In the genomic region with DNA sequence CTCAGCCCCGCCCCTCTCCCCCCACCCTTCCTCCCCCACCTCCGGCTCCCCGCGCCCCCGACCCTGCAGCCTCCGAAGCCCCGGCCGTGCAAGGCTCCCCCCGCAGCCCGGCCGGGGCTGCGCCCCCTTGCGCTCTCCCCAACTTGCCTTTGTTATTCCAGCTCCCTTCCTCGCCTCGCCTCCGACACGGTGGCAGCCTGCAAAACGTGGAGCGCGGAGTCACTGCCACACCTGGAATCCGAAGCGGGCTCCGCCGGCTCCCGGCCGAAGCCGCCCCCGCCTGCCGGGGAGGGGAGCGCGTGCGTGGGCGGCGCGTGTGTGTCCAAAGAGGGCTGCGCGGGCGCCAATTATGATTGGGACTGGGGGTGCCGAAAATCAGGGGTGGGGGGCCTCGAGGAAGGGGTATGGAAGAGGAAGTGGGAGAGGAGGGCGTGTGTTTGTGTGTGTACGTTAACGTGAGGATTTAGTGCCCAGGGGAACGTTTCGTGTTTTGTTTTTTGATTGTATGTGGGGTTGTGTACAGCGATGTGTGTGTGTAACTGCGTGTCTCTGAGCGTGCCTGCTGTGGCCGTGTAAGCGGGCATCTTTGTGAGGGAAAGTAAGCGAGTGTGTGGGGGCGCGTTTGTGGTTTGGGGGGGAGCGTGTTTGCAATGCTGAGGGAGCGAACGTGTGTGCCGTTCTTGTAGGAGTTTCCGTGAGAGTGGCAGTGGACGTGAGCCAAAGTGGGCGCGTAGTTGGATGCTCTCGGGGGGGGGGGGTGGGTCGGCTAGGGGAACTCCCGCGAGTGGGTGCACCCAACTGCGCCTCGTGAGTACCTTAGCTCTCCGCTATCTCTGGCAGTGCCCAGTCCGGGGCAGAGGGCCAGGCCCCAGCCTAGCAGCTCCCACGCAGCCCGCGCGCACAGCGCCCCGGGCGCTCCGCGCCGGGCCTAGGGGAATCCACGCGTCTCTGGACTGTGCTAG, we compare ENCODE assay signal across 8 cellular contexts. TPM values are rescaled to one million over a fixed set of nuclear protein-coding genes. Genes with fewer than 3 reads are reported as not detected.
DNase-seq lines count a peak whose midpoint lies in the region; ATAC-seq and TF ChIP-seq lines count a peak whose summit lies in the region.

No MANE protein-coding gene starts in this region.

- H3K27ac Mint-ChIP-seq in T-helper 1 cell treated with Interleukin-12 subunit alpha and Interleukin-12 subunit beta and Interleukin-4 antibody, amounts not matched to agents 30 μg/mL and 1 μg/mL, for 36 hours = peak overlapping the region; percentile 77

- H3K18ac ChIP-seq in trophoblast cell (ENCODE audit: low read length) = peak overlapping the region; percentile 94

- peak overlapping the region; percentile 85 for H3K14ac ChIP-seq in trophoblast cell (ENCODE audit: low read length)

- intact Hi-C loops in left cardiac atrium (cut with DNase I) (loop anchor here in 1 of 2 donors (2.0 to 5.0 kb wide), 3 partner anchors 45 to 95 kb away; no protein-coding TSS in a partner anchor), tibial artery (cut with DNase I; ENCODE audit: low total_unique reads) (loop anchor here (5.0 kb wide), 2 partner anchors 130 to 380 kb away; no protein-coding TSS in a partner anchor)

- H4K91ac ChIP-seq in trophoblast cell (ENCODE audit: low read depth, low read length) = peak overlapping the region; percentile 89

- H3K27me3 ChIP-seq in trophoblast cell (ENCODE audit: insufficient read depth, low read length) = no peaks in the 10 kb centered on the region
- no peaks in the 10 kb centered on the region for H3K27me3 ChIP-seq in tibial artery

- H2BK5ac ChIP-seq in trophoblast cell (ENCODE audit: low read depth, low read length, poor library complexity) = peak overlapping the region; percentile 81

- H2BK12ac ChIP-seq in trophoblast cell (ENCODE audit: low read length) = peak overlapping the region; percentile 92

- H3K4me1 ChIP-seq in trophoblast cell (ENCODE audit: control insufficient read depth in 1 of 2, insufficient read depth in 2 of 2, low read length in 2 of 2) (peaks cover 20 to 25% of the 10 kb centered on the region in 2 experiments), tibial artery (peaks cover 0 to 36% (median 25%) of the 10 kb centered on the region in 4 donors)

- TF ChIP-seq CTCF in tibial artery (IDR thresholded peaks at IDR 0.05) = peak in 1 of 2 experiments; percentile 16

- no peak overlapping the region for H3K23ac ChIP-seq in trophoblast cell (ENCODE audit: low read length)

- H3K9me3 ChIP-seq in trophoblast cell (ENCODE audit: insufficient read depth, low read depth, low read length) (no peaks in the 10 kb centered on the region), tibial artery (no peaks in the 10 kb centered on the region)

- H3K4me3 ChIP-seq in trophoblast cell (ENCODE audit: low read depth, low read length) = peak overlapping the region; percentile 66
- H3K4me3 ChIP-seq in tibial artery = peak overlapping the region; percentile 70 to 95

- H3K4ac ChIP-seq in trophoblast cell (ENCODE audit: low read depth, low read length) = peak overlapping the region; percentile 75

- H2BK120ac ChIP-seq in trophoblast cell (ENCODE audit: insufficient read depth, low read length, poor library complexity) = peak overlapping the region; percentile 89

- H2AFZ ChIP-seq in trophoblast cell (ENCODE audit: insufficient read depth, low read length, poor library complexity) = peak overlapping the region; percentile 61

- no peaks in the 10 kb centered on the region for H3K9me3 Mint-ChIP-seq in T-helper 1 cell treated with Interleukin-12 subunit alpha and Interleukin-12 subunit beta and Interleukin-4 antibody, amounts not matched to agents 30 μg/mL and 1 μg/mL, for 36 hours

- peak overlapping the region; percentile 55 for H4K12ac ChIP-seq in trophoblast cell (ENCODE audit: low read depth, low read length)

- DNase-seq in ELR (ENCODE audit: low read depth) = peak; percentile 82
- peak; percentile 62 for DNase-seq in MV-4-11 (lab: John Stamatoyannopoulos, UW)
- peak; percentile 78 for DNase-seq in amniotic stem cell (lab: John Stamatoyannopoulos, UW)
- DNase-seq in left cardiac atrium = peak; percentile 90
- DNase-seq in trophoblast cell = peak; percentile 78 to 90
- DNase-seq in tibial artery = peak; percentile 86 to 95

- peaks cover 6% of the 10 kb centered on the region for H3K36me3 Mint-ChIP-seq in T-helper 1 cell treated with Interleukin-12 subunit alpha and Interleukin-12 subunit beta and Interleukin-4 antibody, amounts not matched to agents 30 μg/mL and 1 μg/mL, for 36 hours (ENCODE audit: low read depth)

- H3K79me2 ChIP-seq in trophoblast cell (ENCODE audit: control insufficient read depth, insufficient read depth, low read length, poor library complexity) = peaks cover 40% of the 10 kb centered on the region

- peak overlapping the region; percentile 95 for H2AK5ac ChIP-seq in trophoblast cell (ENCODE audit: low read length)

- H3K4me1 Mint-ChIP-seq in T-helper 1 cell treated with Interleukin-12 subunit alpha and Interleukin-12 subunit beta and Interleukin-4 antibody, amounts not matched to agents 30 μg/mL and 1 μg/mL, for 36 hours (ENCODE audit: low read depth) = peaks cover 46% of the 10 kb centered on the region

- peaks cover 15% of the 10 kb centered on the region for H3K27me3 Mint-ChIP-seq in T-helper 1 cell treated with Interleukin-12 subunit alpha and Interleukin-12 subunit beta and Interleukin-4 antibody, amounts not matched to agents 30 μg/mL and 1 μg/mL, for 36 hours (ENCODE audit: low read depth)

- H3K9ac ChIP-seq in trophoblast cell (ENCODE audit: low read length) = peak overlapping the region; percentile 54

- H4K8ac ChIP-seq in trophoblast cell (ENCODE audit: low read depth, low read length) = peak overlapping the region; percentile 64

- H3K4me3 Mint-ChIP-seq in T-helper 1 cell treated with Interleukin-12 subunit alpha and Interleukin-12 subunit beta and Interleukin-4 antibody, amounts not matched to agents 30 μg/mL and 1 μg/mL, for 36 hours = peak overlapping the region; percentile 95

- H3K36me3 ChIP-seq in trophoblast cell (ENCODE audit: control insufficient read depth in 1 of 2, insufficient read depth in 2 of 2, low read length in 2 of 2) = no peaks in the 10 kb centered on the region
- no peaks in the 10 kb centered on the region for H3K36me3 ChIP-seq in tibial artery

- peak overlapping the region; percentile 85 for H3K27ac ChIP-seq in trophoblast cell (ENCODE audit: low read depth, low read length)
- peak overlapping the region; percentile 97 to 100 for H3K27ac ChIP-seq in tibial artery

- ATAC-seq in left cardiac atrium (peak; percentile 13 to 18), GM21360 (IDR thresholded peaks at IDR 0.05; ENCODE audit: unreplicated experiment) (no peak)

- WGBS in trophoblast cell (ENCODE audit: extremely low coverage, insufficient coverage, insufficient read length) = no CpG with 5 or more reads among the region's 81 CpGs

- peaks cover 37% of the 10 kb centered on the region for H3K79me1 ChIP-seq in trophoblast cell (ENCODE audit: low read length)

- H3K4me2 ChIP-seq in trophoblast cell (ENCODE audit: low read length) = peak overlapping the region; percentile 97

RNA-seq across cellular contexts. Expression of a gene that starts 1.2 kb away (rescaled TPM):
- total RNA-seq in left cardiac atrium = 10 to 100 TPM; 51.4 to 58.0 TPM
- 52.4 and 54.3 TPM in 2 replicates for polyA plus RNA-seq in trophoblast cell (2013)
